Comparison of ENCODE assay signal across 8 cellular contexts in genomic region chr11:9384535-9385287, GRCh38. TPM values are rescaled to one million over a fixed set of nuclear protein-coding genes. Genes with fewer than 3 reads are reported as not detected.
A peak's percentile ranks its signal among the peaks of the same experiment; 100 is the strongest.
DNase-seq lines count a peak whose midpoint lies in the region; ATAC-seq and TF ChIP-seq lines count a peak whose summit lies in the region.

IPO7 (plus strand) TSS chr11:9384652; CDS start chr11:9384764, 112 bp downstream.

- H4K12ac ChIP-seq in trophoblast cell (ENCODE audit: low read depth, low read length): peak within 1 kb of the TSS; percentile 55

- CTCF ChIA-PET in GM10248 (lab: Yijun Ruan, JAX): interaction anchor here (0.6 to 2.6 kb wide), 8 partner anchors 10 to 76 kb away, joined by 3 to 10 read pairs (median 3); partner anchors contain the start of gene ZNF143

- H2AK5ac ChIP-seq in trophoblast cell (ENCODE audit: low read length): peak within 1 kb of the TSS; percentile 71

- peak; percentile 96 for ATAC-seq in activated naive CD8-positive, alpha-beta T cell treated with anti-CD3 and anti-CD28 coated beads, Interleukin-2, amount 10 ng/mL, durations not matched to agents 7 days and 5 days (ENCODE audit: low read depth)
- peak; percentile 97 for ATAC-seq in Right ventricle myocardium superior (ENCODE audit: poor library complexity)

- H3F3A ChIP-seq in SU-DHL-6 (ENCODE audit: insufficient read depth): peaks cover 16% of the 10 kb centered on the region; the same call in 1 of the 2 replicates

- WGBS in trophoblast cell (ENCODE audit: extremely low coverage, insufficient coverage, insufficient read length): no CpG with 5 or more reads among the region's 69 CpGs
- WGBS in transverse colon (ENCODE audit: low coverage in 1 of 2), 2 donors: 1% methylated on average over 67 of the region's 69 CpGs; no CpG with 5 or more reads in 1 of the 2 donors

- peak within 1 kb of the TSS; percentile 57 for H2BK120ac ChIP-seq in trophoblast cell (ENCODE audit: insufficient read depth, low read length, poor library complexity)

- H3K27me3 ChIP-seq in SU-DHL-6 (ENCODE audit: low read length): no peaks in the 10 kb centered on the region
- no peaks in the 10 kb centered on the region for H3K27me3 ChIP-seq in trophoblast cell (ENCODE audit: insufficient read depth, low read length)
- H3K27me3 ChIP-seq in transverse colon: no peaks in the 10 kb centered on the region

- H3K4me1 ChIP-seq in trophoblast cell (ENCODE audit: control insufficient read depth in 1 of 2, insufficient read depth in 2 of 2, low read length in 2 of 2): peaks cover 3 to 4% of the 10 kb centered on the region in 2 experiments
- H3K4me1 ChIP-seq in transverse colon: peaks cover 5 to 44% (median 28%) of the 10 kb centered on the region in 4 donors

- peak within 1 kb of the TSS; percentile 99 for H3K14ac ChIP-seq in trophoblast cell (ENCODE audit: low read length)

- peak within 1 kb of the TSS; percentile 93 for H4K91ac ChIP-seq in trophoblast cell (ENCODE audit: low read depth, low read length)

- H3K79me1 ChIP-seq in trophoblast cell (ENCODE audit: low read length): peaks cover 9% of the 10 kb centered on the region

- H4K20me1 ChIP-seq in SU-DHL-6 (ENCODE audit: low read depth, low read length): peaks cover 29% of the 10 kb centered on the region

- H3K4me3 ChIP-seq in SU-DHL-6 (ENCODE audit: insufficient read depth, low read length, poor library complexity, severe bottlenecking) (peak within 1 kb of the TSS; percentile 70), trophoblast cell (ENCODE audit: low read depth, low read length) (peak within 1 kb of the TSS; percentile 98), transverse colon (peak within 1 kb of the TSS; percentile 60 to 93 (median 78))

- peak within 1 kb of the TSS; percentile 91 for H4K8ac ChIP-seq in trophoblast cell (ENCODE audit: low read depth, low read length)

- H3K23ac ChIP-seq in trophoblast cell (ENCODE audit: low read length): no peak within 1 kb of the TSS

- H3K9ac ChIP-seq in SU-DHL-6 (ENCODE audit: low read length): peak within 1 kb of the TSS; percentile 96
- H3K9ac ChIP-seq in trophoblast cell (ENCODE audit: low read length): peak within 1 kb of the TSS; percentile 95

- H2BK5ac ChIP-seq in trophoblast cell (ENCODE audit: low read depth, low read length, poor library complexity): peak within 1 kb of the TSS; percentile 66

- peak within 1 kb of the TSS; percentile 96 for H3K18ac ChIP-seq in trophoblast cell (ENCODE audit: low read length)

- TF ChIP-seq POLR2A in transverse colon (IDR thresholded peaks at IDR 0.05): peak; percentile 85

- H3K9me2 ChIP-seq in SU-DHL-6 (replicated peaks; ENCODE audit: insufficient read depth, low read length): no peaks in the 10 kb centered on the region

- peaks cover 4% of the 10 kb centered on the region; the same call in 1 of the 2 replicates for H3K9me3 Mint-ChIP-seq in HFFc6
- no peaks in the 10 kb centered on the region for H3K9me3 Mint-ChIP-seq in activated naive CD8-positive, alpha-beta T cell treated with anti-CD3 and anti-CD28 coated beads, Interleukin-2, amount 10 ng/mL, durations not matched to agents 7 days and 5 days

- POLR2A ChIA-PET in GM10248 (lab: Yijun Ruan, JAX): interaction anchor here (0.5 to 2.5 kb wide), 5 partner anchors 17 to 323 kb away, joined by 3 to 10 read pairs (median 3); partner anchors contain the start of gene ZNF143
- POLR2A ChIA-PET in activated naive CD8-positive, alpha-beta T cell treated with anti-CD3 and anti-CD28 coated beads, Interleukin-2, amount 10 ng/mL, durations not matched to agents 7 days and 5 days (lab: Charles Lee): interaction anchor here (0.6 to 3.0 kb wide), 17 partner anchors 8 to 1072 kb away, joined by 3 to 20 read pairs (median 6); partner anchors contain the start of genes TMEM41B and ZNF143

- peak within 1 kb of the TSS; percentile 81 for H3K4me2 ChIP-seq in SU-DHL-6 (ENCODE audit: low read depth, low read length, poor library complexity, severe bottlenecking)
- peak within 1 kb of the TSS; percentile 72 for H3K4me2 ChIP-seq in trophoblast cell (ENCODE audit: low read length)

- H2AFZ ChIP-seq in SU-DHL-6 (ENCODE audit: low read depth, low read length, severe bottlenecking) (peak within 1 kb of the TSS; percentile 85), trophoblast cell (ENCODE audit: insufficient read depth, low read length, poor library complexity) (peak within 1 kb of the TSS; percentile 68)

- peak within 1 kb of the TSS; percentile 97 for H3K4me3 Mint-ChIP-seq in HFFc6
- H3K4me3 Mint-ChIP-seq in activated naive CD8-positive, alpha-beta T cell treated with anti-CD3 and anti-CD28 coated beads, Interleukin-2, amount 10 ng/mL, durations not matched to agents 7 days and 5 days: peak within 1 kb of the TSS; percentile 93

- peaks cover 52% of the 10 kb centered on the region for H3K79me2 ChIP-seq in SU-DHL-6 (ENCODE audit: insufficient read depth, low read length)
- peaks cover 19% of the 10 kb centered on the region for H3K79me2 ChIP-seq in trophoblast cell (ENCODE audit: control insufficient read depth, insufficient read depth, low read length, poor library complexity)

- H3K27ac ChIP-seq in SU-DHL-6 (ENCODE audit: low read depth, low read length) (peak within 1 kb of the TSS; percentile 69), trophoblast cell (ENCODE audit: low read depth, low read length) (peak within 1 kb of the TSS; percentile 95), transverse colon (peak within 1 kb of the TSS; percentile 93 to 98 (median 97))

- DNase-seq in GM10248 (ENCODE audit: extremely low spot score) (peak; percentile 94), HFFc6 (peak; percentile 87), NAMALWA (ENCODE audit: low spot score) (peak; percentile 95), Right ventricle myocardium superior (peak; percentile 95), trophoblast cell (peak; percentile 88 to 90), transverse colon (peak; percentile 92)
- DNase-seq in activated naive CD8-positive, alpha-beta T cell treated with anti-CD3 and anti-CD28 coated beads, Interleukin-2, amount 10 ng/mL, durations not matched to agents 7 days and 5 days: peak; percentile 87

- no peak for TF ChIP-seq EP300 in transverse colon (IDR thresholded peaks at IDR 0.05; ENCODE audit: low read depth)

- H3K9me3 ChIP-seq in SU-DHL-6 (ENCODE audit: insufficient read depth, low read length) (no peaks in the 10 kb centered on the region), trophoblast cell (ENCODE audit: insufficient read depth, low read depth, low read length) (no peaks in the 10 kb centered on the region), transverse colon (no peaks in the 10 kb centered on the region)

- H3K36me3 ChIP-seq in SU-DHL-6 (ENCODE audit: low read length) (peaks cover 25% of the 10 kb centered on the region), trophoblast cell (ENCODE audit: control insufficient read depth in 1 of 2, insufficient read depth in 2 of 2, low read length in 2 of 2) (peaks cover 6 to 8% of the 10 kb centered on the region in 2 experiments), transverse colon (no peaks in the 10 kb centered on the region)

- in situ Hi-C loops in transverse colon (cut with MboI; ENCODE audit: low pct_ligation_motif_present in 1 of 4, low pct_unique_long_range_greater_than_20kb in 1 of 4, low sequenced_read_pairs in 3 of 4): no loop called here

- peak within 1 kb of the TSS; percentile 41 for H2BK12ac ChIP-seq in trophoblast cell (ENCODE audit: low read length)

- H3K27me3 Mint-ChIP-seq in HFFc6 (ENCODE audit: insufficient read depth): no peaks in the 10 kb centered on the region; the same call in 1 of the 2 replicates
- no peaks in the 10 kb centered on the region for H3K27me3 Mint-ChIP-seq in activated naive CD8-positive, alpha-beta T cell treated with anti-CD3 and anti-CD28 coated beads, Interleukin-2, amount 10 ng/mL, durations not matched to agents 7 days and 5 days

- peaks cover 38% of the 10 kb centered on the region for H3K36me3 Mint-ChIP-seq in HFFc6 (ENCODE audit: low read depth)
- peaks cover 8% of the 10 kb centered on the region for H3K36me3 Mint-ChIP-seq in activated naive CD8-positive, alpha-beta T cell treated with anti-CD3 and anti-CD28 coated beads, Interleukin-2, amount 10 ng/mL, durations not matched to agents 7 days and 5 days

- peak within 1 kb of the TSS; percentile 97 for H3K27ac Mint-ChIP-seq in HFFc6
- H3K27ac Mint-ChIP-seq in activated naive CD8-positive, alpha-beta T cell treated with anti-CD3 and anti-CD28 coated beads, Interleukin-2, amount 10 ng/mL, durations not matched to agents 7 days and 5 days: peak within 1 kb of the TSS; percentile 89

- peak within 1 kb of the TSS; percentile 99 for H3K4ac ChIP-seq in trophoblast cell (ENCODE audit: low read depth, low read length)

- peak; percentile 19 for TF ChIP-seq CTCF in GM10248 (IDR thresholded peaks at IDR 0.05; ENCODE audit: control extremely low read depth, extremely low read depth, low read depth, missing control alignments)
- TF ChIP-seq CTCF in HFFc6 (IDR thresholded peaks at IDR 0.05): peak; percentile 69
- TF ChIP-seq CTCF in SU-DHL-6 (IDR thresholded peaks at IDR 0.05; ENCODE audit: insufficient read depth, low read length, poor library complexity, severe bottlenecking): peak; percentile 15
- peak in 3 of 5 experiments; percentile 7 to 41 (median 14) for TF ChIP-seq CTCF in transverse colon (IDR thresholded peaks at IDR 0.05)

- intact Hi-C loops in Right ventricle myocardium superior (cut with DNase I) (no loop called here), transverse colon (cut with DNase I; ENCODE audit: low total_unique reads) (loop anchor here (10.0 kb wide), 1 partner anchor 70 kb away; the partner anchor contains the start of gene TMEM41B)

- H3K4me1 Mint-ChIP-seq in HFFc6 (ENCODE audit: low read depth): peaks cover 41% of the 10 kb centered on the region
- H3K4me1 Mint-ChIP-seq in activated naive CD8-positive, alpha-beta T cell treated with anti-CD3 and anti-CD28 coated beads, Interleukin-2, amount 10 ng/mL, durations not matched to agents 7 days and 5 days: peaks cover 20% of the 10 kb centered on the region

RNA-seq across cellular contexts. Expression of gene IPO7, which starts in this region (rescaled TPM):
- 100 to 1,000 TPM; 134 to 172 (median 154) TPM for total RNA-seq in HFFc6 (2021; fragmentation: NEBNext Ultra II Directional; extraction: Animal tissue kit (Norgen Biotek cat#: 25700))
- total RNA-seq in activated naive CD8-positive, alpha-beta T cell treated with anti-CD3 and anti-CD28 coated beads, Interleukin-2, amount 10 ng/mL, durations not matched to agents 7 days and 5 days: 10 to 100 TPM; 78.9 to 81.1 TPM
- total RNA-seq in Right ventricle myocardium superior (130 TPM), transverse colon (10 to 100 TPM; 20.9 to 64.5 (median 44.6) TPM)
- polyA plus RNA-seq in trophoblast cell (2013): 96.6 and 98.3 TPM in 2 replicates

Comparison
In these comparisons a context has a peak if more than half of its experiments do, and no peak if none do; other contexts are left out.
1. Peak in every context shown above with its lines: DNase-seq, ATAC-seq, H3K4me3 ChIP-seq and H3K27ac ChIP-seq.
2. CTCF ChIP-seq: peak in every context shown above with its lines; median percentile 69 in HFFc6; 19 in GM10248; 15 in SU-DHL-6; 14 in transverse colon.